ENCODE assay signal across 10 cellular contexts in genomic region chr6:77650098-77650663, GRCh38. TPM values are rescaled to one million over a fixed set of nuclear protein-coding genes. Genes with fewer than 3 reads are reported as not detected.
DNase-seq lines count a peak whose midpoint lies in the region; ATAC-seq, FAIRE-seq and TF ChIP-seq lines count a peak whose summit lies in the region.
"Had no signal": no experiment of that assay in that cellular context is flagged by ENCODE, and none has a peak within 500 bp of the region (broad histone marks: within the 10 kb centered on the region; RNA-seq: fewer than 3 reads in every experiment).

No MANE protein-coding gene starts in this region.

- no peak overlapping the region for H3K4me3 Mint-ChIP-seq in activated CD4-positive, alpha-beta T cell treated with anti-CD3 and anti-CD28 coated beads, Interleukin-2, amount 10 ng/mL, durations not matched to agents 24 days and 14 days
- peak overlapping the region; percentile 76 for H3K4me3 Mint-ChIP-seq in neural crest cell
- H3K4me3 Mint-ChIP-seq in CD4-positive, alpha-beta memory T cell, result peak overlapping the region in 4 of 8 donors; percentile 26 to 53 (median 34)

- CTCF ChIA-PET in Panc1 (lab: Charles Lee), result interaction anchor here (1.0 to 1.1 kb wide), 2 partner anchors 9 to 1160 kb away, joined by 3 read pairs; no protein-coding TSS in a partner anchor
- CTCF ChIA-PET in CD4-positive, alpha-beta memory T cell (lab: Charles Lee; ENCODE audit: partially characterized antibody), result no interaction called here

- in situ Hi-C loops in Panc1 (cut with HindIII; ENCODE audit: low pct_unique_long_range_greater_than_20kb, low sequenced_read_pairs), result no loop called here

- FAIRE-seq in RCC 7860 (lab: Jason Lieb, UNC) (no peak), small intestine (lab: Jason Lieb, UNC) (no peak)

- H3K27me3 ChIP-seq in Panc1 (ENCODE audit: control insufficient read depth, insufficient read depth, low read length), result no peaks in the 10 kb centered on the region
- H3K27me3 ChIP-seq in esophagus muscularis mucosa, result peaks cover 0 to 4% (median 0%) of the 10 kb centered on the region in 4 donors
- no peaks in the 10 kb centered on the region for H3K27me3 ChIP-seq in small intestine (ENCODE audit: control insufficient read depth in 2 of 2, insufficient read depth in 2 of 2, low read length in 2 of 2)
- no peaks in the 10 kb centered on the region for H3K27me3 ChIP-seq in CD4-positive, alpha-beta memory T cell (ENCODE audit: insufficient read depth, low read length)

- H3K9me3 Mint-ChIP-seq in activated CD4-positive, alpha-beta T cell treated with anti-CD3 and anti-CD28 coated beads, Interleukin-2, amount 10 ng/mL, durations not matched to agents 24 days and 14 days, result no peaks in the 10 kb centered on the region
- H3K9me3 Mint-ChIP-seq in neural crest cell, result peaks cover 5% of the 10 kb centered on the region
- H3K9me3 Mint-ChIP-seq in CD4-positive, alpha-beta memory T cell, result peaks cover 0 to 10% (median 4%) of the 10 kb centered on the region in 8 donors

- BruUV-seq in Panc1 (replicated peaks; lab: Mats Ljungman, UMichigan), result no TSS peak

- H3K36me3 ChIP-seq in Panc1 (ENCODE audit: control insufficient read depth, insufficient read depth, low read length), result no peaks in the 10 kb centered on the region
- no peaks in the 10 kb centered on the region for H3K36me3 ChIP-seq in esophagus muscularis mucosa
- no peaks in the 10 kb centered on the region for H3K36me3 ChIP-seq in small intestine (ENCODE audit: control insufficient read depth in 2 of 2, insufficient read depth in 2 of 2, low read length in 2 of 2)
- H3K36me3 ChIP-seq in CD4-positive, alpha-beta memory T cell (ENCODE audit: insufficient read depth, low read length), result no peaks in the 10 kb centered on the region

- peaks cover 6% of the 10 kb centered on the region; the same call in 1 of the 2 replicates for H3K4me1 ChIP-seq in Panc1 (ENCODE audit: control insufficient read depth, insufficient read depth, low read length)
- H3K4me1 ChIP-seq in esophagus muscularis mucosa, result peaks cover 0 to 7% (median 3%) of the 10 kb centered on the region in 4 donors
- H3K4me1 ChIP-seq in small intestine (ENCODE audit: control insufficient read depth in 2 of 2, insufficient read depth in 1 of 2, low read depth in 1 of 2, low read length in 1 of 2), result no peaks in the 10 kb centered on the region
- no peaks in the 10 kb centered on the region for H3K4me1 ChIP-seq in CD4-positive, alpha-beta memory T cell (ENCODE audit: insufficient read depth, low read length)

- ATAC-seq in Panc1, result peak; percentile 100

- H3K4me3 ChIP-seq in Panc1 (ENCODE audit: low read depth in 2 of 2, low read length in 2 of 2) (peak overlapping the region; percentile 48 to 60), esophagus muscularis mucosa (peak overlapping the region; percentile 30 to 47 (median 31)), small intestine (ENCODE audit: low read depth in 1 of 2, low read length in 2 of 2) (no peak overlapping the region)
- H3K4me3 ChIP-seq in CD4-positive, alpha-beta memory T cell (ENCODE audit: low read length in 2 of 2), result no peak overlapping the region
- H3K4me3 ChIP-seq: lung had no signal

- peak; percentile 87 for TF ChIP-seq CTCF in Panc1 (IDR thresholded peaks at IDR 0.05)
- TF ChIP-seq CTCF in esophagus muscularis mucosa (IDR thresholded peaks at IDR 0.05), result peak in 1 of 3 experiments; percentile 21
- TF ChIP-seq CTCF in neural crest cell (conservative IDR thresholded peaks at IDR 0.05), result peak; percentile 53

- POLR2A ChIA-PET in Panc1 (lab: Charles Lee), result no interaction called here
- POLR2A ChIA-PET in CD4-positive, alpha-beta memory T cell (lab: Charles Lee; ENCODE audit: partially characterized antibody), result no interaction called here

- 10% methylated on average over 19 of the region's 37 CpGs for WGBS in esophagus muscularis mucosa
- WGBS in small intestine, 3 donors, result 34 to 63% (median 47%) methylated on average over 35 to 37 of the region's 37 CpGs

- TF ChIP-seq POLR2A in esophagus muscularis mucosa (IDR thresholded peaks at IDR 0.05; ENCODE audit: low read depth), result no peak

- H3K9me3 ChIP-seq in Panc1 (ENCODE audit: control insufficient read depth, insufficient read depth, low read depth, low read length), result no peaks in the 10 kb centered on the region
- H3K9me3 ChIP-seq in esophagus muscularis mucosa, result peaks cover 0 to 2% (median 0%) of the 10 kb centered on the region in 4 donors
- no peaks in the 10 kb centered on the region for H3K9me3 ChIP-seq in small intestine (ENCODE audit: control insufficient read depth, low read depth)
- no peaks in the 10 kb centered on the region for H3K9me3 ChIP-seq in CD4-positive, alpha-beta memory T cell (ENCODE audit: control insufficient read depth in 1 of 2, low read length in 2 of 2)

- H3K27ac ChIP-seq in Panc1 (ENCODE audit: low read length) (peak overlapping the region; percentile 57), esophagus muscularis mucosa (replicated peaks in 1 of 4) (peak overlapping the region in 2 of 4 donors; percentile 12 to 39), small intestine (ENCODE audit: low read depth in 1 of 2, low read length in 1 of 2) (no peak overlapping the region)
- H3K27ac ChIP-seq in CD4-positive, alpha-beta memory T cell (ENCODE audit: low read depth, low read length), result no peak overlapping the region

- DNase-seq in activated CD4-positive, alpha-beta T cell treated with anti-CD3 and anti-CD28 coated beads, Interleukin-2, amount 10 ng/mL, durations not matched to agents 24 days and 14 days, result peak; percentile 54
- DNase-seq in activated CD4-positive, alpha-beta T cell treated with anti-CD3 and anti-CD28 coated beads for 1 hour, result no peak
- DNase-seq in Panc1 (ENCODE audit: low read depth, low spot score) (peak; percentile 4), esophagus muscularis mucosa (ENCODE audit: extremely low spot score) (no peak), neural crest cell (ENCODE audit: low read depth, low spot score) (peak; percentile 53), RCC 7860 (ENCODE audit: low spot score) (no peak), small intestine (no peak)
- no peak for DNase-seq in CD4-positive, alpha-beta memory T cell

- intact Hi-C loops in activated CD4-positive, alpha-beta T cell treated with anti-CD3 and anti-CD28 coated beads, Interleukin-2, amount 10 ng/mL, durations not matched to agents 24 days and 14 days (cut with micrococcal nuclease), result no loop called here
- intact Hi-C loops in Panc1 (cut with micrococcal nuclease; ENCODE audit: unreplicated experiment), result no loop called here
- intact Hi-C loops in esophagus muscularis mucosa (cut with DNase I), result no loop called here
- intact Hi-C loops in CD4-positive, alpha-beta memory T cell (cut with micrococcal nuclease), result no loop called here

- H3K4me1 Mint-ChIP-seq in activated CD4-positive, alpha-beta T cell treated with anti-CD3 and anti-CD28 coated beads, Interleukin-2, amount 10 ng/mL, durations not matched to agents 24 days and 14 days, result no peaks in the 10 kb centered on the region
- H3K4me1 Mint-ChIP-seq in neural crest cell, result peaks cover 18% of the 10 kb centered on the region
- no peaks in the 10 kb centered on the region for H3K4me1 Mint-ChIP-seq in CD4-positive, alpha-beta memory T cell

- TF ChIP-seq EP300 in esophagus muscularis mucosa (IDR thresholded peaks at IDR 0.05), result no peak

- no peak overlapping the region for H3K27ac Mint-ChIP-seq in activated CD4-positive, alpha-beta T cell treated with anti-CD3 and anti-CD28 coated beads, Interleukin-2, amount 10 ng/mL, durations not matched to agents 24 days and 14 days
- H3K27ac Mint-ChIP-seq in neural crest cell (ENCODE audit: unreplicated experiment), result peak overlapping the region; percentile 83
- H3K27ac Mint-ChIP-seq in CD4-positive, alpha-beta memory T cell, result peak overlapping the region in 1 of 7 donors; percentile 35

- H3K36me3 Mint-ChIP-seq in activated CD4-positive, alpha-beta T cell treated with anti-CD3 and anti-CD28 coated beads, Interleukin-2, amount 10 ng/mL, durations not matched to agents 24 days and 14 days (ENCODE audit: low read depth), result no peaks in the 10 kb centered on the region
- no peaks in the 10 kb centered on the region for H3K36me3 Mint-ChIP-seq in neural crest cell (ENCODE audit: low read depth)
- H3K36me3 Mint-ChIP-seq in CD4-positive, alpha-beta memory T cell, result no peaks in the 10 kb centered on the region

- no peaks in the 10 kb centered on the region for H3K27me3 Mint-ChIP-seq in activated CD4-positive, alpha-beta T cell treated with anti-CD3 and anti-CD28 coated beads, Interleukin-2, amount 10 ng/mL, durations not matched to agents 24 days and 14 days
- no peaks in the 10 kb centered on the region for H3K27me3 Mint-ChIP-seq in neural crest cell (ENCODE audit: low read depth)
- H3K27me3 Mint-ChIP-seq in CD4-positive, alpha-beta memory T cell, result peaks cover 4 to 12% of the 10 kb centered on the region in 2 donors

RNA-seq across cellular contexts. Expression of gene MEI4, which starts 2.7 kb away (rescaled TPM):
- total RNA-seq in activated CD4-positive, alpha-beta T cell treated with anti-CD3 and anti-CD28 coated beads, Interleukin-2, amount 10 ng/mL, durations not matched to agents 24 days and 14 days, result not detected in 2 replicates
- 0.05 TPM for total RNA-seq in Panc1 (2021; ENCODE audit: unreplicated experiment)
- not detected for polyA plus RNA-seq in Panc1 (2012; ENCODE audit: insufficient read length)
- total RNA-seq in esophagus muscularis mucosa, result under 1 TPM in 3 of 4 donors, not detected in 1; 0.06 to 0.39 (median 0.17) TPM
- total RNA-seq in neural crest cell, result 0.44 and 0.64 TPM in 2 replicates
- polyA plus RNA-seq in small intestine, result under 1 TPM in 1 of 3 donors, not detected in 2; 0.01 TPM
- total RNA-seq in CD4-positive, alpha-beta memory T cell, result not detected
- polyA plus RNA-seq in CD4-positive, alpha-beta memory T cell, result not detected
- total RNA-seq: lung had no signal
- polyA plus RNA-seq: BJ, lung had no signal

Comparison
In these comparisons a context has a peak if more than half of its experiments do, and no peak if none do; other contexts are left out.
1. DNase-seq: peak in activated CD4-positive, alpha-beta T cell treated with anti-CD3 and anti-CD28 coated beads, Interleukin-2, amount 10 ng/mL, durations not matched to agents 24 days and 14 days (single experiment), Panc1 (single experiment) and neural crest cell (single experiment); none in activated CD4-positive, alpha-beta T cell treated with anti-CD3 and anti-CD28 coated beads for 1 hour (single experiment), esophagus muscularis mucosa (single experiment), RCC 7860 (single experiment), small intestine (single experiment) and CD4-positive, alpha-beta memory T cell (0 of 5).
2. H3K4me3 ChIP-seq: peak in Panc1 (2 of 2) and esophagus muscularis mucosa (4 of 4); none in small intestine (0 of 2) and CD4-positive, alpha-beta memory T cell (0 of 2).